ENCODE assay signal across 10 cellular contexts in genomic region chr3:184360070-184360833, GRCh38. TPM values are rescaled to one million over a fixed set of nuclear protein-coding genes. Genes with fewer than 3 reads are reported as not detected.
A peak's percentile ranks its signal among the peaks of the same experiment; 100 is the strongest.
DNase-seq lines count a peak whose midpoint lies in the region; ATAC-seq, FAIRE-seq and TF ChIP-seq lines count a peak whose summit lies in the region.
"Had no signal": no experiment of that assay in that cellular context is flagged by ENCODE, and none has a peak within 500 bp of the region (broad histone marks: within the 10 kb centered on the region; RNA-seq: fewer than 3 reads in every experiment).

No MANE protein-coding gene starts in this region.

- no peak for TF ChIP-seq EP300 in K562 (IDR thresholded peaks at IDR 0.05; ENCODE audit: low read length)

- H4K20me1 ChIP-seq in K562 (replicated peaks; ENCODE audit: control insufficient read depth, insufficient read depth, low read length) = no peaks in the 10 kb centered on the region

- H2BK120ac ChIP-seq in mesenchymal stem cell (ENCODE audit: low read depth, low read length) = no peak overlapping the region

- H3K18ac ChIP-seq in mesenchymal stem cell (ENCODE audit: low read depth in 1 of 2, low read length in 2 of 2) = no peak overlapping the region

- no peak overlapping the region for H2BK5ac ChIP-seq in mesenchymal stem cell (ENCODE audit: low read depth, low read length, poor library complexity, severe bottlenecking)

- intact Hi-C loops in heart right ventricle (cut with DNase I) = loop anchor here in 3 of 10 donors (10.0 kb wide), 4 partner anchors 155 to 1575 kb away; partner anchors contain the start of genes MAGEF1 (in 1 of the 3) and TRA2B (in 1 of the 3)
- intact Hi-C loops in cardiac septum (cut with DNase I) = loop anchor here (5.0 kb wide), 1 partner anchor 357 kb away; no protein-coding TSS in a partner anchor
- intact Hi-C loops in K562 (cut with micrococcal nuclease) = no loop called here
- intact Hi-C loops in vagina (cut with DNase I) = no loop called here

- H3K4me3 ChIP-seq in heart right ventricle = peak overlapping the region in 7 of 10 donors; percentile 79 to 97 (median 91)
- H3K4me3 ChIP-seq in K562 = peak overlapping the region; percentile 71
- H3K4me3 ChIP-seq in mesenchymal stem cell (ENCODE audit: insufficient read depth in 1 of 2, low read depth in 1 of 2, low read length in 2 of 2) = peak overlapping the region in 1 of 2 experiments; percentile 86
- H3K4me3 ChIP-seq in vagina = peak overlapping the region; percentile 87 to 96

- no peak for TF ChIP-seq RAD21 in K562 (CRISPR knock-in tag; conservative IDR thresholded peaks at IDR 0.05 in 1 of 2, IDR thresholded peaks at IDR 0.05 in 1 of 2)

- no peak for DNase-seq in heart right ventricle
- DNase-seq in cardiac septum (ENCODE audit: low spot score) = no peak
- no peak for DNase-seq in K562 (ENCODE audit: extremely low read depth in 1 of 4, low spot score in 3 of 4)
- no peak for DNase-seq in mesenchymal stem cell
- no peak for DNase-seq in vagina (ENCODE audit: extremely low spot score in 2 of 2)
- no peak for DNase-seq in urothelium cell line (ENCODE audit: low spot score)
- no peak for DNase-seq in NAMALWA (ENCODE audit: low spot score)
- no peak for DNase-seq in activated effector memory CD4-positive, alpha-beta T cell treated with Interleukin-2 at 50 U/mL for 16 hours
- DNase-seq: DMS79, NCI-H2171 had no signal

- FAIRE-seq in K562 (lab: Jason Lieb, UNC) (no peak), urothelium cell line (lab: Jason Lieb, UNC) (no peak)

- H3K36me3 ChIP-seq in heart right ventricle (peaks cover 0 to 36% (median 0%) of the 10 kb centered on the region in 9 donors), K562 (ENCODE audit: control insufficient read depth, insufficient read depth, low read length) (peaks cover 48% of the 10 kb centered on the region), mesenchymal stem cell (ENCODE audit: control insufficient read depth in 1 of 2, insufficient read depth in 2 of 2, low read depth in 1 of 2, low read length in 2 of 2) (peaks cover 32% of the 10 kb centered on the region in 2 experiments), vagina (peaks cover 0 to 17% of the 10 kb centered on the region in 2 donors)

- no TSS peak for BruUV-seq in K562 (replicated peaks; lab: Mats Ljungman, UMichigan)

- H2AK5ac ChIP-seq in mesenchymal stem cell (ENCODE audit: low read length, severe bottlenecking) = no peak overlapping the region

- H3K9ac ChIP-seq in K562 (ENCODE audit: insufficient read depth in 1 of 2, low read depth in 2 of 2, low read length in 2 of 2) (peak overlapping the region; percentile 88 to 95), mesenchymal stem cell (ENCODE audit: low read length) (peak overlapping the region; percentile 100)

- peak overlapping the region; percentile 97 for H3K4me2 ChIP-seq in K562 (ENCODE audit: insufficient read depth, low read length)
- H3K4me2 ChIP-seq in mesenchymal stem cell (ENCODE audit: low read length, poor library complexity, severe bottlenecking) = peak overlapping the region; percentile 98

- POLR2A ChIA-PET in K562 (lab: Yijun Ruan, JAX) = interaction anchor here (0.6 to 1.0 kb wide), 3 partner anchors 11 to 117 kb away, joined by 3 read pairs; no protein-coding TSS in a partner anchor

- no peak overlapping the region for H3K14ac ChIP-seq in mesenchymal stem cell (ENCODE audit: low read length in 2 of 2)

- ATAC-seq in heart right ventricle (no peak), K562 (no peak)

- H3K4me1 ChIP-seq in heart right ventricle (peaks cover 4 to 31% (median 22%) of the 10 kb centered on the region in 9 donors), K562 (replicated peaks in 1 of 2; ENCODE audit: control insufficient read depth in 2 of 2, insufficient read depth in 2 of 2, low read length in 2 of 2) (peaks cover 28 to 62% of the 10 kb centered on the region in 2 experiments), mesenchymal stem cell (ENCODE audit: control insufficient read depth, insufficient read depth, low read depth, low read length) (peaks cover 23% of the 10 kb centered on the region), vagina (peaks cover 31% of the 10 kb centered on the region)

- CTCF ChIA-PET in K562 (lab: Yijun Ruan, JAX; ENCODE audit: low intra/inter-chr PET ratio) = no interaction called here

- H2AFZ ChIP-seq in K562 (ENCODE audit: low read depth, low read length) = no peak overlapping the region
- H2AFZ ChIP-seq in mesenchymal stem cell (ENCODE audit: low read depth, low read length) = no peak overlapping the region

- no peak overlapping the region for H2BK12ac ChIP-seq in mesenchymal stem cell (ENCODE audit: low read length in 2 of 2)

- H3K27ac ChIP-seq in heart right ventricle = no peak overlapping the region
- no peak overlapping the region for H3K27ac ChIP-seq in K562 (ENCODE audit: extremely low read depth, low read depth, low read length)
- no peak overlapping the region for H3K27ac ChIP-seq in mesenchymal stem cell (ENCODE audit: low read length, poor library complexity, severe bottlenecking)
- H3K27ac ChIP-seq in vagina = no peak overlapping the region

- 72 to 74% methylated on average over 12 of the region's 12 CpGs for WGBS in heart right ventricle, 2 donors
- WGBS in K562 (ENCODE audit: insufficient coverage, low coverage, missing lambda C conversion rate) = 56% methylated on average over 8 of the region's 12 CpGs
- 69% methylated on average over 11 of the region's 12 CpGs for WGBS in mesenchymal stem cell

- peak overlapping the region in 1 of 2 experiments; percentile 9 for H3K4ac ChIP-seq in mesenchymal stem cell (ENCODE audit: low read depth in 1 of 2, low read length in 2 of 2)

- H3K23ac ChIP-seq in mesenchymal stem cell (ENCODE audit: low read length in 2 of 2) = no peak overlapping the region

- TF ChIP-seq POLR2A in K562 (conservative IDR thresholded peaks at IDR 0.05) (no peak), vagina (IDR thresholded peaks at IDR 0.05) (no peak)

- no peak overlapping the region for H4K91ac ChIP-seq in mesenchymal stem cell (ENCODE audit: low read length)

- TF ChIP-seq CTCF in heart right ventricle (IDR thresholded peaks at IDR 0.05) (no peak), K562 (IDR thresholded peaks at IDR 0.05 in 2 of 3, conservative IDR thresholded peaks at IDR 0.05 in 1 of 3; ENCODE audit: insufficient read depth in 2 of 3, low read depth in 1 of 3, low read length in 3 of 3) (no peak), vagina (IDR thresholded peaks at IDR 0.05) (no peak)

- peaks cover 8% of the 10 kb centered on the region for H3K9me1 ChIP-seq in K562 (ENCODE audit: control insufficient read depth, insufficient read depth, low read length)

- in situ Hi-C loops in K562 (cut with MboI) = no loop called here

- H3K27me3 ChIP-seq in heart right ventricle = no peaks in the 10 kb centered on the region
- no peaks in the 10 kb centered on the region for H3K27me3 ChIP-seq in K562 (ENCODE audit: control insufficient read depth in 2 of 2, insufficient read depth in 2 of 2, low read length in 2 of 2)
- H3K27me3 ChIP-seq in mesenchymal stem cell (ENCODE audit: control insufficient read depth in 1 of 2, insufficient read depth in 1 of 2, low read length in 2 of 2) = no peaks in the 10 kb centered on the region
- no peaks in the 10 kb centered on the region for H3K27me3 ChIP-seq in vagina

- H3K9me3 ChIP-seq in heart right ventricle = no peaks in the 10 kb centered on the region
- H3K9me3 ChIP-seq in K562 (replicated peaks; ENCODE audit: control insufficient read depth, insufficient read depth, low read depth, low read length) = no peaks in the 10 kb centered on the region
- H3K9me3 ChIP-seq in mesenchymal stem cell (ENCODE audit: control insufficient read depth, low read length) = no peaks in the 10 kb centered on the region
- no peaks in the 10 kb centered on the region for H3K9me3 ChIP-seq in vagina

- peaks cover 56% of the 10 kb centered on the region for H3K79me2 ChIP-seq in K562 (ENCODE audit: control insufficient read depth, insufficient read depth, low read length)

- H2BK15ac ChIP-seq in mesenchymal stem cell (ENCODE audit: low read depth, poor library complexity, severe bottlenecking) = no peak overlapping the region

- H4K8ac ChIP-seq in mesenchymal stem cell (ENCODE audit: low read length) = no peak overlapping the region

- H3K79me1 ChIP-seq in mesenchymal stem cell (replicated peaks; ENCODE audit: low read length, poor library complexity, severe bottlenecking) = peaks cover 21% of the 10 kb centered on the region

RNA-seq across cellular contexts. Expression of gene CLCN2, which starts 1.2 kb away (rescaled TPM):
- 1 to 10 TPM; 1.3 to 3.0 (median 2.4) TPM for total RNA-seq in heart right ventricle
- 1 to 10 TPM; 1.6 to 8.4 TPM for polyA plus RNA-seq in heart right ventricle
- 3.1 TPM for total RNA-seq in cardiac septum
- total RNA-seq in K562 (2011; cell fraction: chromatin; rRNA removed; ENCODE audit: low replicate concordance) = 48.8 and 135 TPM in 2 replicates
- total RNA-seq in K562 (2011; cell fraction: nucleolus; rRNA removed) = 68.7 and 80.4 TPM in 2 replicates
- 60.3 and 66.2 TPM in 2 replicates for total RNA-seq in K562 (2011; cell fraction: nucleoplasm; rRNA removed)
- 8.9 and 12.9 TPM in 2 replicates for total RNA-seq in K562 (2014; rRNA removed)
- 4.1 and 5.2 TPM in 2 replicates for total RNA-seq in K562 (2014; rRNA removed; fragmentation: Illumina TruSeq; extraction: Trizol)
- 6.9 TPM in 2 replicates for total RNA-seq in K562 (2015; rRNA removed; fragmentation: Illumina TruSeq; extraction: Trizol)
- total RNA-seq in K562 (2021) = 13.5 and 14.0 TPM in 2 replicates
- polyA plus RNA-seq in K562 (2011; rRNA removed) = 5.7 and 10.9 TPM in 2 replicates
- polyA plus RNA-seq in K562 (2011; cell fraction: cytosol; rRNA removed) = 5.9 and 9.1 TPM in 2 replicates
- polyA plus RNA-seq in K562 (2011; cell fraction: nucleus; rRNA removed) = 58.7 and 74.2 TPM in 2 replicates
- 9.7 and 11.6 TPM in 2 replicates for polyA plus RNA-seq in K562 (2012)
- polyA plus RNA-seq in K562 (2014; fragmentation: Illumina TruSeq; extraction: Trizol) = 9.4 and 10.2 TPM in 2 replicates
- polyA plus RNA-seq in K562 (2014; fragmentation: Nextera tagmentation; extraction: Ambion mirVana) = under 1 TPM; 0.10 to 0.39 TPM
- polyA plus RNA-seq in K562 (2014; rRNA removed) = 12.8 and 14.4 TPM in 2 replicates
- polyA minus RNA-seq in K562 (2011; rRNA and poly(A)+ RNA removed) = 7.4 and 9.0 TPM in 2 replicates
- 6.6 and 7.6 TPM in 2 replicates for polyA minus RNA-seq in K562 (2011; cell fraction: cytosol; rRNA and poly(A)+ RNA removed)
- 30.6 and 37.0 TPM in 2 replicates for polyA minus RNA-seq in K562 (2011; cell fraction: nucleus; rRNA and poly(A)+ RNA removed)
- polyA plus RNA-seq in mesenchymal stem cell (2013, experiment 1 of 2) = 2.3 TPM
- polyA plus RNA-seq in mesenchymal stem cell (2013, experiment 2 of 2) = 2.1 TPM
- total RNA-seq in vagina = 8.1 TPM

RNA-seq across cellular contexts. Expression of gene POLR2H, which starts 1.3 kb away (rescaled TPM):
- total RNA-seq in heart right ventricle (10 to 100 TPM; 17.4 to 31.0 (median 22.9) TPM), cardiac septum (23.2 TPM), K562 (2014; rRNA removed) (128 and 149 TPM in 2 replicates), K562 (2014; rRNA removed; fragmentation: Illumina TruSeq; extraction: Trizol) (160 and 175 TPM in 2 replicates), K562 (2015; rRNA removed; fragmentation: Illumina TruSeq; extraction: Trizol) (145 and 147 TPM in 2 replicates), K562 (2021) (134 and 135 TPM in 2 replicates), vagina (64.3 TPM)
- polyA plus RNA-seq in heart right ventricle (10 to 100 TPM; 55.1 to 63.7 TPM), K562 (2011; rRNA removed) (289 and 319 TPM in 2 replicates), K562 (2014; fragmentation: Illumina TruSeq; extraction: Trizol) (220 and 222 TPM in 2 replicates), K562 (2014; fragmentation: Nextera tagmentation; extraction: Ambion mirVana) (100 to 1,000 TPM; 502 to 512 TPM), K562 (2014; rRNA removed) (245 and 256 TPM in 2 replicates)
- total RNA-seq in K562 (2011; cell fraction: chromatin; rRNA removed; ENCODE audit: low replicate concordance) = 300 and 317 TPM in 2 replicates
- 170 and 180 TPM in 2 replicates for total RNA-seq in K562 (2011; cell fraction: nucleolus; rRNA removed)
- 229 and 244 TPM in 2 replicates for total RNA-seq in K562 (2011; cell fraction: nucleoplasm; rRNA removed)
- 191 and 459 TPM in 2 replicates for polyA plus RNA-seq in K562 (2011; cell fraction: cytosol; rRNA removed)
- polyA plus RNA-seq in K562 (2011; cell fraction: nucleus; rRNA removed) = 324 and 334 TPM in 2 replicates
- 100 and 156 TPM in 2 replicates for polyA plus RNA-seq in K562 (2012)
- 167 and 184 TPM in 2 replicates for polyA minus RNA-seq in K562 (2011; rRNA and poly(A)+ RNA removed)
- polyA minus RNA-seq in K562 (2011; cell fraction: cytosol; rRNA and poly(A)+ RNA removed) = 56.9 and 60.7 TPM in 2 replicates
- 51.2 and 86.4 TPM in 2 replicates for polyA minus RNA-seq in K562 (2011; cell fraction: nucleus; rRNA and poly(A)+ RNA removed)
- polyA plus RNA-seq in mesenchymal stem cell (2013, experiment 1 of 2) = 46.3 TPM
- 48.3 TPM for polyA plus RNA-seq in mesenchymal stem cell (2013, experiment 2 of 2)

RNA-seq across cellular contexts. Expression of gene THPO, which starts 17.8 kb away (rescaled TPM):
- total RNA-seq in heart right ventricle (1 to 10 TPM in 2 of 10 donors, under 1 TPM in 5, not detected in 3; 0.16 to 1.3 (median 0.56) TPM), cardiac septum (0.48 TPM), K562 (2014; rRNA removed) (0.24 TPM in 1 of 2 replicates, not detected in the other), K562 (2014; rRNA removed; fragmentation: Illumina TruSeq; extraction: Trizol) (0.36 TPM in 1 of 2 replicates, not detected in the other), K562 (2015; rRNA removed; fragmentation: Illumina TruSeq; extraction: Trizol) (0.11 and 0.22 TPM in 2 replicates), K562 (2021) (0.40 and 0.62 TPM in 2 replicates), vagina (0.74 TPM)
- polyA plus RNA-seq in heart right ventricle (1 to 10 TPM in 1 of 2 donors, under 1 TPM in 1; 0.30 to 1.0 TPM), K562 (2011; rRNA removed) (0.18 and 0.56 TPM in 2 replicates), K562 (2014; fragmentation: Illumina TruSeq; extraction: Trizol) (0.64 and 1.1 TPM in 2 replicates), K562 (2014; fragmentation: Nextera tagmentation; extraction: Ambion mirVana) (under 1 TPM; 0.11 to 0.28 TPM), K562 (2014; rRNA removed) (0.34 and 0.50 TPM in 2 replicates)
- total RNA-seq in K562 (2011; cell fraction: chromatin; rRNA removed; ENCODE audit: low replicate concordance) = 1.6 and 3.6 TPM in 2 replicates
- total RNA-seq in K562 (2011; cell fraction: nucleolus; rRNA removed) = 1.3 and 3.7 TPM in 2 replicates
- total RNA-seq in K562 (2011; cell fraction: nucleoplasm; rRNA removed) = 2.0 and 2.9 TPM in 2 replicates
- 0.29 and 2.3 TPM in 2 replicates for polyA plus RNA-seq in K562 (2011; cell fraction: cytosol; rRNA removed)
- 0.46 and 2.7 TPM in 2 replicates for polyA plus RNA-seq in K562 (2011; cell fraction: nucleus; rRNA removed)
- 0.60 and 0.68 TPM in 2 replicates for polyA plus RNA-seq in K562 (2012)
- 0.12 and 0.39 TPM in 2 replicates for polyA minus RNA-seq in K562 (2011; rRNA and poly(A)+ RNA removed)
- 1.1 TPM in 1 of 2 replicates, not detected in the other for polyA minus RNA-seq in K562 (2011; cell fraction: cytosol; rRNA and poly(A)+ RNA removed)
- polyA minus RNA-seq in K562 (2011; cell fraction: nucleus; rRNA and poly(A)+ RNA removed) = 0.33 and 1.8 TPM in 2 replicates
- 0.26 TPM for polyA plus RNA-seq in mesenchymal stem cell (2013, experiment 1 of 2)
- polyA plus RNA-seq in mesenchymal stem cell (2013, experiment 2 of 2) = 0.18 TPM

RNA-seq across cellular contexts. Expression of gene CHRD, which starts 19.6 kb away (rescaled TPM):
- total RNA-seq in heart right ventricle (10 to 100 TPM in 1 of 10 donors, 1 to 10 TPM in 9; 1.4 to 10.9 (median 3.7) TPM), cardiac septum (7.0 TPM), K562 (2014; rRNA removed) (0.16 TPM in 1 of 2 replicates, not detected in the other), K562 (2014; rRNA removed; fragmentation: Illumina TruSeq; extraction: Trizol) (0.11 TPM in 1 of 2 replicates, not detected in the other), K562 (2015; rRNA removed; fragmentation: Illumina TruSeq; extraction: Trizol) (0.14 and 0.19 TPM in 2 replicates), K562 (2021) (0.63 and 1.3 TPM in 2 replicates), vagina (32.7 TPM)
- polyA plus RNA-seq in heart right ventricle (10 to 100 TPM in 1 of 2 donors, 1 to 10 TPM in 1; 7.5 to 17.3 TPM), K562 (2011; rRNA removed) (0.55 and 1.1 TPM in 2 replicates), K562 (2014; fragmentation: Illumina TruSeq; extraction: Trizol) (0.11 and 0.15 TPM in 2 replicates), K562 (2014; fragmentation: Nextera tagmentation; extraction: Ambion mirVana) (not detected), K562 (2014; rRNA removed) (0.53 and 1.0 TPM in 2 replicates)
- total RNA-seq in K562 (2011; cell fraction: chromatin; rRNA removed; ENCODE audit: low replicate concordance) = 9.8 and 27.8 TPM in 2 replicates
- total RNA-seq in K562 (2011; cell fraction: nucleolus; rRNA removed) = 17.6 and 22.0 TPM in 2 replicates
- total RNA-seq in K562 (2011; cell fraction: nucleoplasm; rRNA removed) = 8.9 and 10.8 TPM in 2 replicates
- 0.16 and 1.3 TPM in 2 replicates for polyA plus RNA-seq in K562 (2011; cell fraction: cytosol; rRNA removed)
- 8.8 and 30.5 TPM in 2 replicates for polyA plus RNA-seq in K562 (2011; cell fraction: nucleus; rRNA removed)
- polyA plus RNA-seq in K562 (2012) = 0.20 and 0.36 TPM in 2 replicates
- polyA minus RNA-seq in K562 (2011; rRNA and poly(A)+ RNA removed) = 0.06 and 0.21 TPM in 2 replicates
- 1.4 and 1.7 TPM in 2 replicates for polyA minus RNA-seq in K562 (2011; cell fraction: cytosol; rRNA and poly(A)+ RNA removed)
- polyA minus RNA-seq in K562 (2011; cell fraction: nucleus; rRNA and poly(A)+ RNA removed) = 2.0 and 4.7 TPM in 2 replicates
- polyA plus RNA-seq in mesenchymal stem cell (2013, experiment 1 of 2) = 0.73 TPM
- 0.63 TPM for polyA plus RNA-seq in mesenchymal stem cell (2013, experiment 2 of 2)

RNA-seq across cellular contexts. Expression of gene FAM131A, which starts 22.9 kb away (rescaled TPM):
- total RNA-seq in heart right ventricle = 10 to 100 TPM; 23.0 to 36.5 (median 26.7) TPM
- polyA plus RNA-seq in heart right ventricle = 10 to 100 TPM; 21.6 to 32.5 TPM
- 43.3 TPM for total RNA-seq in cardiac septum
- total RNA-seq in K562 (2011; cell fraction: chromatin; rRNA removed; ENCODE audit: low replicate concordance) = 29.4 and 66.9 TPM in 2 replicates
- 33.2 and 33.8 TPM in 2 replicates for total RNA-seq in K562 (2011; cell fraction: nucleolus; rRNA removed)
- total RNA-seq in K562 (2011; cell fraction: nucleoplasm; rRNA removed) = 38.1 and 45.6 TPM in 2 replicates
- 11.1 and 12.9 TPM in 2 replicates for total RNA-seq in K562 (2014; rRNA removed)
- total RNA-seq in K562 (2014; rRNA removed; fragmentation: Illumina TruSeq; extraction: Trizol) = 2.8 and 3.6 TPM in 2 replicates
- 4.3 and 5.3 TPM in 2 replicates for total RNA-seq in K562 (2015; rRNA removed; fragmentation: Illumina TruSeq; extraction: Trizol)
- 8.9 and 9.1 TPM in 2 replicates for total RNA-seq in K562 (2021)
- polyA plus RNA-seq in K562 (2011; rRNA removed) = 11.0 and 11.7 TPM in 2 replicates
- polyA plus RNA-seq in K562 (2011; cell fraction: cytosol; rRNA removed) = 16.4 and 28.8 TPM in 2 replicates
- 22.8 and 31.3 TPM in 2 replicates for polyA plus RNA-seq in K562 (2011; cell fraction: nucleus; rRNA removed)
- polyA plus RNA-seq in K562 (2012) = 7.3 and 11.6 TPM in 2 replicates
- polyA plus RNA-seq in K562 (2014; fragmentation: Illumina TruSeq; extraction: Trizol) = 3.8 and 5.1 TPM in 2 replicates
- 1 to 10 TPM in 1 of 2 experiments, under 1 TPM in 1; 0.48 to 1.4 TPM for polyA plus RNA-seq in K562 (2014; fragmentation: Nextera tagmentation; extraction: Ambion mirVana)
- 9.4 and 9.8 TPM in 2 replicates for polyA plus RNA-seq in K562 (2014; rRNA removed)
- polyA minus RNA-seq in K562 (2011; rRNA and poly(A)+ RNA removed) = 5.0 and 9.2 TPM in 2 replicates
- 5.5 and 12.1 TPM in 2 replicates for polyA minus RNA-seq in K562 (2011; cell fraction: cytosol; rRNA and poly(A)+ RNA removed)
- polyA minus RNA-seq in K562 (2011; cell fraction: nucleus; rRNA and poly(A)+ RNA removed) = 5.3 and 8.0 TPM in 2 replicates
- 6.7 TPM for polyA plus RNA-seq in mesenchymal stem cell (2013, experiment 1 of 2)
- 6.8 TPM for polyA plus RNA-seq in mesenchymal stem cell (2013, experiment 2 of 2)
- total RNA-seq in vagina = 28.5 TPM
